19 cellular contexts compared by ENCODE assay signal in the genomic region with DNA sequence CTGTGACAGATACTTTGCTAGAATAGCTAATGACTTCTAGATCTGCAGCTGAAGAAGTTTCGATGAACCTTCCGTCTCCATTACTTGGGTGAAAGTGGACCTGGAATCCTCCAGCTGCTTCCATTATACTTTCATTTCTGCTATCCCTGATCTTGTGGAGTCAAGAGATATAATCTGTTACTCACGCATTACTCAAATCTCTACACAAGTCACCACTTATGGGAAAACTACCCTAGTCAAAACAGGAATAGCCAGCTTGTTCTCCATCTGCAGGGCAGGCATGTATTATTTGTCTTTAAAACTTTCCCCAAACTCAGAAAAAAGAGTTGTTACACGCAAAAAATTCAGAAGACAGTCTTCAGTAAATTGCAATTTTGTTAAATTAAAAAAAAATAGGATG. TPM values are rescaled to one million over a fixed set of nuclear protein-coding genes. Genes with fewer than 3 reads are reported as not detected.
A peak's percentile ranks its signal among the peaks of the same experiment; 100 is the strongest.
DNase-seq lines count a peak whose midpoint lies in the region; ATAC-seq, FAIRE-seq and TF ChIP-seq lines count a peak whose summit lies in the region.
"Had no signal": no experiment of that assay in that cellular context is flagged by ENCODE, and none has a peak within 500 bp of the region (broad histone marks: within the 10 kb centered on the region; RNA-seq: fewer than 3 reads in every experiment).

No MANE protein-coding gene starts in this region.

- 0 out of 2 replicates have a peak, but pooled peaks cover 5% of the 10 kb centered on the region for H3K36me3 ChIP-seq in PC-9 (ENCODE audit: low read depth)
- peaks cover 4% of the 10 kb centered on the region; the same call in 1 of the 3 replicates for H3K36me3 ChIP-seq in K562 (ENCODE audit: control insufficient read depth, insufficient read depth, low read length)
- H3K36me3 ChIP-seq in trophoblast cell (ENCODE audit: control insufficient read depth in 1 of 2, insufficient read depth in 2 of 2, low read length in 2 of 2) = no peaks in the 10 kb centered on the region
- H3K36me3 ChIP-seq: MG63 had no signal

- no peak overlapping the region for H4K8ac ChIP-seq in trophoblast cell (ENCODE audit: low read depth, low read length)

- no peak overlapping the region for H3K14ac ChIP-seq in trophoblast cell (ENCODE audit: low read length)

- no peak overlapping the region for H2BK5ac ChIP-seq in trophoblast cell (ENCODE audit: low read depth, low read length, poor library complexity)

- no peak for ATAC-seq in K562

- peak overlapping the region; percentile 5; the same call in 1 of the 2 replicates for H3K4me2 ChIP-seq in PC-9
- H3K4me2 ChIP-seq in K562 (ENCODE audit: insufficient read depth, low read length) = no peak overlapping the region
- no peak overlapping the region for H3K4me2 ChIP-seq in trophoblast cell (ENCODE audit: low read length)

- no peaks in the 10 kb centered on the region; the same call in 1 of the 2 replicates for H3F3A ChIP-seq in PC-9 (ENCODE audit: insufficient read depth, low read depth)

- in situ Hi-C loops in K562 (cut with MboI) = no loop called here

- no TSS peak for BruUV-seq in PC-9 (replicated peaks; lab: Mats Ljungman, UMichigan)
- BruUV-seq in K562 (replicated peaks; lab: Mats Ljungman, UMichigan) = no TSS peak

- no peak overlapping the region for H3K4ac ChIP-seq in trophoblast cell (ENCODE audit: low read depth, low read length)

- no peak overlapping the region for H3K27ac ChIP-seq in PC-9
- no peak overlapping the region for H3K27ac ChIP-seq in K562 (ENCODE audit: extremely low read depth, low read depth, low read length)
- no peak overlapping the region for H3K27ac ChIP-seq in trophoblast cell (ENCODE audit: low read depth, low read length)
- H3K27ac ChIP-seq: HL-60 had no signal

- no peaks in the 10 kb centered on the region for H3K9me3 ChIP-seq in PC-9 (ENCODE audit: insufficient read depth, low read depth)
- H3K9me3 ChIP-seq in K562 (replicated peaks; ENCODE audit: control insufficient read depth, insufficient read depth, low read depth, low read length) = no peaks in the 10 kb centered on the region
- H3K9me3 ChIP-seq in trophoblast cell (ENCODE audit: insufficient read depth, low read depth, low read length) = no peaks in the 10 kb centered on the region
- H3K9me3 ChIP-seq: MG63 had no signal

- H3K9ac ChIP-seq in K562 (ENCODE audit: insufficient read depth in 1 of 2, low read depth in 2 of 2, low read length in 2 of 2) (no peak overlapping the region), trophoblast cell (ENCODE audit: low read length) (no peak overlapping the region)

- no peak overlapping the region for H2AFZ ChIP-seq in PC-9
- no peak overlapping the region for H2AFZ ChIP-seq in K562 (ENCODE audit: low read depth, low read length)
- H2AFZ ChIP-seq in trophoblast cell (ENCODE audit: insufficient read depth, low read length, poor library complexity) = no peak overlapping the region

- TF ChIP-seq EP300 in K562 (IDR thresholded peaks at IDR 0.05; ENCODE audit: low read length) = no peak

- no peaks in the 10 kb centered on the region for H3K9me2 ChIP-seq in PC-9 (ENCODE audit: insufficient read depth)

- H4K12ac ChIP-seq in trophoblast cell (ENCODE audit: low read depth, low read length) = no peak overlapping the region

- H3K4me1 ChIP-seq in PC-9 (replicated peaks; ENCODE audit: insufficient read depth) = peaks cover 26% of the 10 kb centered on the region
- peaks cover 8 to 11% of the 10 kb centered on the region in 2 experiments; a peak in 3 of 5 replicates for H3K4me1 ChIP-seq in K562 (replicated peaks in 1 of 2; ENCODE audit: control insufficient read depth in 2 of 2, insufficient read depth in 2 of 2, low read length in 2 of 2)
- peaks cover 0 to 5% of the 10 kb centered on the region in 2 experiments for H3K4me1 ChIP-seq in trophoblast cell (ENCODE audit: control insufficient read depth in 1 of 2, insufficient read depth in 2 of 2, low read length in 2 of 2)

- H3K79me2 ChIP-seq in PC-9 (ENCODE audit: low read depth) (peaks cover 40% of the 10 kb centered on the region), K562 (ENCODE audit: control insufficient read depth, insufficient read depth, low read length) (peaks cover 31% of the 10 kb centered on the region), trophoblast cell (ENCODE audit: control insufficient read depth, insufficient read depth, low read length, poor library complexity) (peaks cover 21% of the 10 kb centered on the region)

- H2AK5ac ChIP-seq in trophoblast cell (ENCODE audit: low read length) = no peak overlapping the region

- TF ChIP-seq POLR2A in K562 (conservative IDR thresholded peaks at IDR 0.05) = no peak

- H3K18ac ChIP-seq in trophoblast cell (ENCODE audit: low read length) = no peak overlapping the region

- intact Hi-C loops in PC-9 (cut with micrococcal nuclease; ENCODE audit: unreplicated experiment) = no loop called here
- intact Hi-C loops in K562 (cut with micrococcal nuclease) = no loop called here

- POLR2A ChIA-PET in PC-9 (lab: Charles Lee; ENCODE audit: unreplicated experiment) = interaction anchor here (0.5 to 0.6 kb wide), 3 partner anchors 21 to 33 kb away, joined by 4 to 27 read pairs (median 5); no protein-coding TSS in a partner anchor
- POLR2A ChIA-PET in K562 (lab: Yijun Ruan, JAX) = interaction anchor here (0.6 kb wide), 1 partner anchor 522 kb away, joined by 3 read pairs; no protein-coding TSS in a partner anchor

- peaks cover 11% of the 10 kb centered on the region for H4K20me1 ChIP-seq in PC-9 (ENCODE audit: insufficient read depth)
- H4K20me1 ChIP-seq in K562 (replicated peaks; ENCODE audit: control insufficient read depth, insufficient read depth, low read length) = no peaks in the 10 kb centered on the region; the same call in 1 of the 2 replicates

- FAIRE-seq in GM19239 (lab: Jason Lieb, UNC) (peak; percentile 39), K562 (lab: Jason Lieb, UNC) (no peak), RCC 7860 (lab: Jason Lieb, UNC) (no peak)

- CTCF ChIA-PET in PC-9 (lab: Charles Lee) (interaction anchor here (0.7 to 1.3 kb wide), 2 partner anchors 130 to 131 kb away, joined by 3 to 4 read pairs; no protein-coding TSS in a partner anchor), K562 (lab: Yijun Ruan, JAX; ENCODE audit: low intra/inter-chr PET ratio) (no interaction called here)

- no peak overlapping the region for H2BK120ac ChIP-seq in trophoblast cell (ENCODE audit: insufficient read depth, low read length, poor library complexity)

- H4K91ac ChIP-seq in trophoblast cell (ENCODE audit: low read depth, low read length) = no peak overlapping the region

- H3K9me1 ChIP-seq in K562 (ENCODE audit: control insufficient read depth, insufficient read depth, low read length) = no peaks in the 10 kb centered on the region

- no peak overlapping the region for H3K23ac ChIP-seq in trophoblast cell (ENCODE audit: low read length)

- H3K27me3 ChIP-seq in PC-9 (ENCODE audit: insufficient read depth, low read depth) = no peaks in the 10 kb centered on the region
- no peaks in the 10 kb centered on the region for H3K27me3 ChIP-seq in K562 (ENCODE audit: control insufficient read depth in 2 of 2, insufficient read depth in 2 of 2, low read length in 2 of 2)
- H3K27me3 ChIP-seq in trophoblast cell (ENCODE audit: insufficient read depth, low read length) = no peaks in the 10 kb centered on the region
- H3K27me3 ChIP-seq: MG63 had no signal

- TF ChIP-seq RAD21 in K562 (CRISPR knock-in tag; conservative IDR thresholded peaks at IDR 0.05 in 1 of 2, IDR thresholded peaks at IDR 0.05 in 1 of 2) = no peak

- no peak overlapping the region for H3K4me3 ChIP-seq in PC-9
- H3K4me3 ChIP-seq in K562 = no peak overlapping the region
- no peak overlapping the region for H3K4me3 ChIP-seq in trophoblast cell (ENCODE audit: low read depth, low read length)
- H3K4me3 ChIP-seq: MG63 had no signal

- DNase-seq in GM19239 (ENCODE audit: insufficient read length, low spot score) (no peak), PC-9 (peak in 1 of 2 experiments; percentile 63), K562 (ENCODE audit: extremely low read depth in 1 of 4, low spot score in 3 of 4) (no peak), trophoblast cell (peak; percentile 42 to 82), DMS114 treated with DMSO at 0.1 percent for 48 hours (lab: John Stamatoyannopoulos, UW; ENCODE audit: unreplicated experiment) (no peak), Ammon's horn (ENCODE audit: low spot score) (no peak), RCC 7860 (ENCODE audit: low spot score) (no peak)
- DNase-seq: DMS 273 treated with DMSO at 0.1 percent for 48 hours, EL, GOT3, KBM-7, MG63, NCI-H1105 treated with DMSO at 0.1 percent for 48 hours, NCI-H187 treated with DMSO at 0.1 percent for 48 hours, NCI-H2171, NCI-H446 treated with DMSO at 0.1 percent for 48 hours, NCI-H774, RPMI8226 had no signal

- TF ChIP-seq CTCF in PC-9 (conservative IDR thresholded peaks at IDR 0.05) = no peak
- no peak for TF ChIP-seq CTCF in K562 (IDR thresholded peaks at IDR 0.05 in 2 of 3, conservative IDR thresholded peaks at IDR 0.05 in 1 of 3; ENCODE audit: insufficient read depth in 2 of 3, low read depth in 1 of 3, low read length in 3 of 3)

- 69% methylated on average over 4 of the region's 4 CpGs for WGBS in K562 (ENCODE audit: insufficient coverage, low coverage, missing lambda C conversion rate)
- WGBS in trophoblast cell (ENCODE audit: extremely low coverage, insufficient coverage, insufficient read length) = no CpG with 5 or more reads among the region's 4 CpGs

- peaks cover 21% of the 10 kb centered on the region for H3K79me1 ChIP-seq in trophoblast cell (ENCODE audit: low read length)

- H2BK12ac ChIP-seq in trophoblast cell (ENCODE audit: low read length) = no peak overlapping the region

TF ChIP-seq in K562, 482 proteins besides CTCF, POLR2A, EP300 and RAD21 (continues in another document):
- no peak for TF ChIP-seq SAP30 (IDR thresholded peaks at IDR 0.05; ENCODE audit: borderline replicate concordance, insufficient read depth, low read depth, low read length, poor library complexity, severe bottlenecking)

RNA-seq across cellular contexts. Expression of gene KTN1, which starts 2.8 kb away (rescaled TPM):
- 188 and 250 TPM in 2 replicates for total RNA-seq in PC-9 (2021)
- 20.3 and 135 TPM in 2 replicates for total RNA-seq in K562 (2011; cell fraction: chromatin; rRNA removed; ENCODE audit: low replicate concordance)
- total RNA-seq in K562 (2011; cell fraction: nucleolus; rRNA removed) = 19.5 and 35.8 TPM in 2 replicates
- 63.8 and 108 TPM in 2 replicates for total RNA-seq in K562 (2011; cell fraction: nucleoplasm; rRNA removed)
- total RNA-seq in K562 (2014; rRNA removed) = 51.1 and 57.5 TPM in 2 replicates
- 120 and 134 TPM in 2 replicates for total RNA-seq in K562 (2014; rRNA removed; fragmentation: Illumina TruSeq; extraction: Trizol)
- 99.6 and 109 TPM in 2 replicates for total RNA-seq in K562 (2015; rRNA removed; fragmentation: Illumina TruSeq; extraction: Trizol)
- total RNA-seq in K562 (2021) = 57.5 and 63.6 TPM in 2 replicates
- 44.8 and 67.4 TPM in 2 replicates for polyA plus RNA-seq in K562 (2011; rRNA removed)
- polyA plus RNA-seq in K562 (2011; cell fraction: cytosol; rRNA removed) = 4.3 and 11.4 TPM in 2 replicates
- polyA plus RNA-seq in K562 (2011; cell fraction: nucleus; rRNA removed) = 20.3 and 31.6 TPM in 2 replicates
- polyA plus RNA-seq in K562 (2012) = 44.3 and 49.8 TPM in 2 replicates
- polyA plus RNA-seq in K562 (2014; fragmentation: Illumina TruSeq; extraction: Trizol) = 74.2 and 80.2 TPM in 2 replicates
- polyA plus RNA-seq in K562 (2014; fragmentation: Nextera tagmentation; extraction: Ambion mirVana) = 10 to 100 TPM; 34.8 to 41.6 TPM
- 45.3 and 58.4 TPM in 2 replicates for polyA plus RNA-seq in K562 (2014; rRNA removed)
- 101 and 119 TPM in 2 replicates for polyA minus RNA-seq in K562 (2011; rRNA and poly(A)+ RNA removed)
- 29.7 and 30.8 TPM in 2 replicates for polyA minus RNA-seq in K562 (2011; cell fraction: cytosol; rRNA and poly(A)+ RNA removed)
- polyA minus RNA-seq in K562 (2011; cell fraction: nucleus; rRNA and poly(A)+ RNA removed) = 46.9 and 94.2 TPM in 2 replicates
- polyA plus RNA-seq in trophoblast cell (2013) = 222 and 228 TPM in 2 replicates

Comparison
In these comparisons a context has a peak if more than half of its experiments do, and no peak if none do; other contexts are left out.
1. DNase-seq: peak in trophoblast cell (2 of 2); none in GM19239 (single experiment), K562 (0 of 4), DMS114 treated with DMSO at 0.1 percent for 48 hours (single experiment), Ammon's horn (single experiment) and RCC 7860 (single experiment).